In the genomic region with DNA sequence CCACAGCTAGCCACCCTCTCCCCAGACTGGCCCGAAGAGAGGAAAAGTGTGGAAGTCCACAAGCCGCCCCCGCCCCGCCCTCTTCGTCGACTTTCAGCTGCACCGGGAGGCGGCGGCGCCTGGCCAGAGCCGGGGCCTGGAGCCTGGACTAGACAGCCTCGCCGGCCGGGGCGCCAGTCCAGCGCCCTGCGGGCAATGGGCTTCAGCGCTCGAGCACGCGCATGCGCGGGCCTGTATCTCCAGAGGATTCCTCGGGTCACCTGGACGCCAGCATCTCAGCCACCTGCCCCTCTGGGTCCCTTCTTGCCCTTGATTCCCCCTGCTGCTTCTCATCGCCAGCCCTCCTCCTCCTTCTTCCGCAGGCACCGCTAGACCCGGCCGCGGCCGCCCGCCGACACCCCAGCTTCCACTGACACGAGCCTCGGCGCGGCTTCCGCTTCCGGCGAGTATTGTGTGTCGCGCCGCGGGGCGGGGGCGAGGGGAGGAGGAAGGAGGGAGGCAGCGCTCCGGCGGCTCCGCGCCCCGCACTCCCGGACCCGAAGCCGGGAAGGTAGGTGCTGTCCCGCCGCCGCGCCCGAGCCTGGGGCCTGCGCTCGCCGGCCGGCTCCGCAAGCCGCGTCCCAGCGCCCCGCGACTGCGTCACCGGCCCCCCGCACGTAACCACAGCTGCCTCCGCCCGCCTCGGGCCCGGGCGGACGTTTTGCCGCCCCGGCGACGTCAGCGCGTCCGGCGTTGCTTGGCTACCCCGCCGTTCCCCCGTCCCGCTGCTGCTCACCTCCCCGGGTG, we compare ENCODE assay signal across 1 cellular context.
TF ChIP-seq lines count a peak whose summit lies in the region.

A gene (plus strand): TSS at position 482 of the 786 bp plus-strand sequence. CDS start 2,391 bp downstream, outside the sequence.

TF ChIP-seq in HepG2, 621 proteins besides CTCF, POLR2A, EP300 and RAD21 (continued from another document and continues in another):
- TF ChIP-seq, protein P1, sequence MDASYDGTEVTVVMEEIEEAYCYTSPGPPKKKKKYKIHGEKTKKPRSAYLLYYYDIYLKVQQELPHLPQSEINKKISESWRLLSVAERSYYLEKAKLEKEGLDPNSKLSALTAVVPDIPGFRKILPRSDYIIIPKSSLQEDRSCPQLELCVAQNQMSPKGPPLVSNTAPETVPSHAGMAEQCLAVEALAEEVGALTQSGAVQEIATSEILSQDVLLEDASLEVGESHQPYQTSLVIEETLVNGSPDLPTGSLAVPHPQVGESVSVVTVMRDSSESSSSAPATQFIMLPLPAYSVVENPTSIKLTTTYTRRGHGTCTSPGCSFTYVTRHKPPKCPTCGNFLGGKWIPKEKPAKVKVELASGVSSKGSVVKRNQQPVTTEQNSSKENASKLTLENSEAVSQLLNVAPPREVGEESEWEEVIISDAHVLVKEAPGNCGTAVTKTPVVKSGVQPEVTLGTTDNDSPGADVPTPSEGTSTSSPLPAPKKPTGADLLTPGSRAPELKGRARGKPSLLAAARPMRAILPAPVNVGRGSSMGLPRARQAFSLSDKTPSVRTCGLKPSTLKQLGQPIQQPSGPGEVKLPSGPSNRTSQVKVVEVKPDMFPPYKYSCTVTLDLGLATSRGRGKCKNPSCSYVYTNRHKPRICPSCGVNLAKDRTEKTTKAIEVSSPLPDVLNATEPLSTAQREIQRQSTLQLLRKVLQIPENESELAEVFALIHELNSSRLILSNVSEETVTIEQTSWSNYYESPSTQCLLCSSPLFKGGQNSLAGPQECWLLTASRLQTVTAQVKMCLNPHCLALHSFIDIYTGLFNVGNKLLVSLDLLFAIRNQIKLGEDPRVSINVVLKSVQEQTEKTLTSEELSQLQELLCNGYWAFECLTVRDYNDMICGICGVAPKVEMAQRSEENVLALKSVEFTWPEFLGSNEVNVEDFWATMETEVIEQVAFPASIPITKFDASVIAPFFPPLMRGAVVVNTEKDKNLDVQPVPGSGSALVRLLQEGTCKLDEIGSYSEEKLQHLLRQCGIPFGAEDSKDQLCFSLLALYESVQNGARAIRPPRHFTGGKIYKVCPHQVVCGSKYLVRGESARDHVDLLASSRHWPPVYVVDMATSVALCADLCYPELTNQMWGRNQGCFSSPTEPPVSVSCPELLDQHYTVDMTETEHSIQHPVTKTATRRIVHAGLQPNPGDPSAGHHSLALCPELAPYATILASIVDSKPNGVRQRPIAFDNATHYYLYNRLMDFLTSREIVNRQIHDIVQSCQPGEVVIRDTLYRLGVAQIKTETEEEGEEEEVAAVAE (CRISPR knock-in tag; IDR thresholded peaks at IDR 0.05; ENCODE audit: borderline replicate concordance) = no peak
- TF ChIP-seq ZBTB7A (CRISPR knock-in tag; IDR thresholded peaks at IDR 0.05) (no peak), GATAD1 (CRISPR knock-in tag; IDR thresholded peaks at IDR 0.05) (peak; percentile 87), NR2F1 (CRISPR knock-in tag; IDR thresholded peaks at IDR 0.05) (no peak; a peak in 2 of 4 replicates), SP1 (IDR thresholded peaks at IDR 0.05) (no peak), SP1 (CRISPR knock-in tag; IDR thresholded peaks at IDR 0.05) (no peak; the same call in 1 of the 2 replicates), ZNF3 (CRISPR knock-in tag; IDR thresholded peaks at IDR 0.05) (no peak), KDM3A (CRISPR knock-in tag; IDR thresholded peaks at IDR 0.05; ENCODE audit: low read depth) (peak; percentile 61; the same call in 1 of the 2 replicates), SP140L (CRISPR knock-in tag; IDR thresholded peaks at IDR 0.05; ENCODE audit: borderline replicate concordance) (no peak), CENPT (CRISPR knock-in tag; IDR thresholded peaks at IDR 0.05; ENCODE audit: low read depth) (no peak), MTA3 (CRISPR knock-in tag; IDR thresholded peaks at IDR 0.05) (no peak), BCL6 (CRISPR knock-in tag; IDR thresholded peaks at IDR 0.05) (no peak; the same call in 1 of the 2 replicates), GLI4 (CRISPR knock-in tag; IDR thresholded peaks at IDR 0.05; ENCODE audit: borderline replicate concordance) (no peak; the same call in 1 of the 2 replicates), MIXL1 (CRISPR knock-in tag; IDR thresholded peaks at IDR 0.05) (no peak; the same call in 1 of the 2 replicates), SNAI1 (CRISPR knock-in tag; IDR thresholded peaks at IDR 0.05; ENCODE audit: borderline replicate concordance) (peak; percentile 60; the same call in 1 of the 2 replicates), NFYB (CRISPR knock-in tag; IDR thresholded peaks at IDR 0.05) (no peak), NR2F6 (IDR thresholded peaks at IDR 0.05) (no peak), NR2F6 (CRISPR knock-in tag; IDR thresholded peaks at IDR 0.05) (no peak; the same call in 1 of the 2 replicates), CBX2 (IDR thresholded peaks at IDR 0.05; ENCODE audit: low read depth, low read length) (no peak), CBX2 (CRISPR knock-in tag; IDR thresholded peaks at IDR 0.05; ENCODE audit: low read depth) (no peak), ZNF224 (CRISPR knock-in tag; IDR thresholded peaks at IDR 0.05) (no peak), ZNF333 (CRISPR knock-in tag; IDR thresholded peaks at IDR 0.05; ENCODE audit: borderline replicate concordance) (peak; percentile 77; the same call in 1 of the 2 replicates), ZNF468 (CRISPR knock-in tag; IDR thresholded peaks at IDR 0.05) (no peak), KAT7 (CRISPR knock-in tag; IDR thresholded peaks at IDR 0.05; ENCODE audit: borderline replicate concordance) (peak; percentile 72; the same call in 1 of the 2 replicates), HNF4G (IDR thresholded peaks at IDR 0.05; ENCODE audit: borderline replicate concordance, low read depth, low read length) (no peak), HNF4G (CRISPR knock-in tag; IDR thresholded peaks at IDR 0.05; ENCODE audit: borderline replicate concordance, low read depth) (peak; percentile 2; the same call in 1 of the 2 replicates), BORCS8-MEF2B (CRISPR knock-in tag; IDR thresholded peaks at IDR 0.05) (no peak), RFXAP (CRISPR knock-in tag; IDR thresholded peaks at IDR 0.05; ENCODE audit: borderline replicate concordance) (no peak; the same call in none of the 2 replicates), RFX1 (IDR thresholded peaks at IDR 0.05) (peak; percentile 88), KLF16 (CRISPR knock-in tag; IDR thresholded peaks at IDR 0.05) (no peak; a peak in 1 of 4 replicates)
- TF ChIP-seq, protein P2, sequence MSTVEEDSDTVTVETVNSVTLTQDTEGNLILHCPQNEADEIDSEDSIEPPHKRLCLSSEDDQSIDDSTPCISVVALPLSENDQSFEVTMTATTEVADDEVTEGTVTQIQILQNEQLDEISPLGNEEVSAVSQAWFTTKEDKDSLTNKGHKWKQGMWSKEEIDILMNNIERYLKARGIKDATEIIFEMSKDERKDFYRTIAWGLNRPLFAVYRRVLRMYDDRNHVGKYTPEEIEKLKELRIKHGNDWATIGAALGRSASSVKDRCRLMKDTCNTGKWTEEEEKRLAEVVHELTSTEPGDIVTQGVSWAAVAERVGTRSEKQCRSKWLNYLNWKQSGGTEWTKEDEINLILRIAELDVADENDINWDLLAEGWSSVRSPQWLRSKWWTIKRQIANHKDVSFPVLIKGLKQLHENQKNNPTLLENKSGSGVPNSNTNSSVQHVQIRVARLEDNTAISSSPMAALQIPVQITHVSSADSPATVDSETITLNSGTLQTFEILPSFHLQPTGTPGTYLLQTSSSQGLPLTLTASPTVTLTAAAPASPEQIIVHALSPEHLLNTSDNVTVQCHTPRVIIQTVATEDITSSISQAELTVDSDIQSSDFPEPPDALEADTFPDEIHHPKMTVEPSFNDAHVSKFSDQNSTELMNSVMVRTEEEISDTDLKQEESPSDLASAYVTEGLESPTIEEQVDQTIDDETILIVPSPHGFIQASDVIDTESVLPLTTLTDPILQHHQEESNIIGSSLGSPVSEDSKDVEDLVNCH (CRISPR knock-in tag; IDR thresholded peaks at IDR 0.05) = no peak
- TF ChIP-seq, protein P3, sequence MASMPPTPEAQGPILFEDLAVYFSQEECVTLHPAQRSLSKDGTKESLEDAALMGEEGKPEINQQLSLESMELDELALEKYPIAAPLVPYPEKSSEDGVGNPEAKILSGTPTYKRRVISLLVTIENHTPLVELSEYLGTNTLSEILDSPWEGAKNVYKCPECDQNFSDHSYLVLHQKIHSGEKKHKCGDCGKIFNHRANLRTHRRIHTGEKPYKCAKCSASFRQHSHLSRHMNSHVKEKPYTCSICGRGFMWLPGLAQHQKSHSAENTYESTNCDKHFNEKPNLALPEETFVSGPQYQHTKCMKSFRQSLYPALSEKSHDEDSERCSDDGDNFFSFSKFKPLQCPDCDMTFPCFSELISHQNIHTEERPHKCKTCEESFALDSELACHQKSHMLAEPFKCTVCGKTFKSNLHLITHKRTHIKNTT (CRISPR knock-in tag; IDR thresholded peaks at IDR 0.05) = 0 out of 2 replicates have a peak, but pooled peaks have one; percentile 13
- TF ChIP-seq, protein P4, sequence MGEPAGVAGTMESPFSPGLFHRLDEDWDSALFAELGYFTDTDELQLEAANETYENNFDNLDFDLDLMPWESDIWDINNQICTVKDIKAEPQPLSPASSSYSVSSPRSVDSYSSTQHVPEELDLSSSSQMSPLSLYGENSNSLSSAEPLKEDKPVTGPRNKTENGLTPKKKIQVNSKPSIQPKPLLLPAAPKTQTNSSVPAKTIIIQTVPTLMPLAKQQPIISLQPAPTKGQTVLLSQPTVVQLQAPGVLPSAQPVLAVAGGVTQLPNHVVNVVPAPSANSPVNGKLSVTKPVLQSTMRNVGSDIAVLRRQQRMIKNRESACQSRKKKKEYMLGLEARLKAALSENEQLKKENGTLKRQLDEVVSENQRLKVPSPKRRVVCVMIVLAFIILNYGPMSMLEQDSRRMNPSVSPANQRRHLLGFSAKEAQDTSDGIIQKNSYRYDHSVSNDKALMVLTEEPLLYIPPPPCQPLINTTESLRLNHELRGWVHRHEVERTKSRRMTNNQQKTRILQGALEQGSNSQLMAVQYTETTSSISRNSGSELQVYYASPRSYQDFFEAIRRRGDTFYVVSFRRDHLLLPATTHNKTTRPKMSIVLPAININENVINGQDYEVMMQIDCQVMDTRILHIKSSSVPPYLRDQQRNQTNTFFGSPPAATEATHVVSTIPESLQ (CRISPR knock-in tag; conservative IDR thresholded peaks at IDR 0.05) = no peak
- TF ChIP-seq, protein P5, sequence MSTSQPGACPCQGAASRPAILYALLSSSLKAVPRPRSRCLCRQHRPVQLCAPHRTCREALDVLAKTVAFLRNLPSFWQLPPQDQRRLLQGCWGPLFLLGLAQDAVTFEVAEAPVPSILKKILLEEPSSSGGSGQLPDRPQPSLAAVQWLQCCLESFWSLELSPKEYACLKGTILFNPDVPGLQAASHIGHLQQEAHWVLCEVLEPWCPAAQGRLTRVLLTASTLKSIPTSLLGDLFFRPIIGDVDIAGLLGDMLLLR (CRISPR knock-in tag; IDR thresholded peaks at IDR 0.05) = peak; percentile 42
- TF ChIP-seq, protein P6, sequence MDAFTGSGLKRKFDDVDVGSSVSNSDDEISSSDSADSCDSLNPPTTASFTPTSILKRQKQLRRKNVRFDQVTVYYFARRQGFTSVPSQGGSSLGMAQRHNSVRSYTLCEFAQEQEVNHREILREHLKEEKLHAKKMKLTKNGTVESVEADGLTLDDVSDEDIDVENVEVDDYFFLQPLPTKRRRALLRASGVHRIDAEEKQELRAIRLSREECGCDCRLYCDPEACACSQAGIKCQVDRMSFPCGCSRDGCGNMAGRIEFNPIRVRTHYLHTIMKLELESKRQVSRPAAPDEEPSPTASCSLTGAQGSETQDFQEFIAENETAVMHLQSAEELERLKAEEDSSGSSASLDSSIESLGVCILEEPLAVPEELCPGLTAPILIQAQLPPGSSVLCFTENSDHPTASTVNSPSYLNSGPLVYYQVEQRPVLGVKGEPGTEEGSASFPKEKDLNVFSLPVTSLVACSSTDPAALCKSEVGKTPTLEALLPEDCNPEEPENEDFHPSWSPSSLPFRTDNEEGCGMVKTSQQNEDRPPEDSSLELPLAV (CRISPR knock-in tag; conservative IDR thresholded peaks at IDR 0.05; ENCODE audit: low read depth) = no peak
- TF ChIP-seq, protein P7, sequence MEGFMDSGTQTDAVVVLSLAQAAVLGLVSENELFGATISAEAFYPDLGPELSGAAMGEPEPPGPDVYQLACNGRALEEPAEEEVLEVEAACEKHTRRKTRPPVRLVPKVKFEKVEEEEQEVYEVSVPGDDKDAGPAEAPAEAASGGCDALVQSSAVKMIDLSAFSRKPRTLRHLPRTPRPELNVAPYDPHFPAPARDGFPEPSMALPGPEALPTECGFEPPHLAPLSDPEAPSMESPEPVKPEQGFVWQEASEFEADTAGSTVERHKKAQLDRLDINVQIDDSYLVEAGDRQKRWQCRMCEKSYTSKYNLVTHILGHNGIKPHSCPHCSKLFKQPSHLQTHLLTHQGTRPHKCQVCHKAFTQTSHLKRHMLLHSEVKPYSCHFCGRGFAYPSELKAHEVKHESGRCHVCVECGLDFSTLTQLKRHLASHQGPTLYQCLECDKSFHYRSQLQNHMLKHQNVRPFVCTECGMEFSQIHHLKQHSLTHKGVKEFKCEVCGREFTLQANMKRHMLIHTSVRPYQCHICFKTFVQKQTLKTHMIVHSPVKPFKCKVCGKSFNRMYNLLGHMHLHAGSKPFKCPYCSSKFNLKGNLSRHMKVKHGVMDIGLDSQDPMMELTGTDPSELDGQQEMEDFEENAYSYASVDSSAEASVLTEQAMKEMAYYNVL (CRISPR knock-in tag; IDR thresholded peaks at IDR 0.05; ENCODE audit: borderline replicate concordance) = peak; percentile 17
- TF ChIP-seq, protein P8, sequence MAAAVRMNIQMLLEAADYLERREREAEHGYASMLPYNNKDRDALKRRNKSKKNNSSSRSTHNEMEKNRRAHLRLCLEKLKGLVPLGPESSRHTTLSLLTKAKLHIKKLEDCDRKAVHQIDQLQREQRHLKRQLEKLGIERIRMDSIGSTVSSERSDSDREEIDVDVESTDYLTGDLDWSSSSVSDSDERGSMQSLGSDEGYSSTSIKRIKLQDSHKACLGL (CRISPR knock-in tag; IDR thresholded peaks at IDR 0.05) = peak; percentile 76
- TF ChIP-seq, protein P9, sequence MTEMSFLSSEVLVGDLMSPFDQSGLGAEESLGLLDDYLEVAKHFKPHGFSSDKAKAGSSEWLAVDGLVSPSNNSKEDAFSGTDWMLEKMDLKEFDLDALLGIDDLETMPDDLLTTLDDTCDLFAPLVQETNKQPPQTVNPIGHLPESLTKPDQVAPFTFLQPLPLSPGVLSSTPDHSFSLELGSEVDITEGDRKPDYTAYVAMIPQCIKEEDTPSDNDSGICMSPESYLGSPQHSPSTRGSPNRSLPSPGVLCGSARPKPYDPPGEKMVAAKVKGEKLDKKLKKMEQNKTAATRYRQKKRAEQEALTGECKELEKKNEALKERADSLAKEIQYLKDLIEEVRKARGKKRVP (CRISPR knock-in tag; IDR thresholded peaks at IDR 0.05) = peak in 1 of 2 experiments; percentile 63; a peak in 2 of 4 replicates
- TF ChIP-seq, protein P10, sequence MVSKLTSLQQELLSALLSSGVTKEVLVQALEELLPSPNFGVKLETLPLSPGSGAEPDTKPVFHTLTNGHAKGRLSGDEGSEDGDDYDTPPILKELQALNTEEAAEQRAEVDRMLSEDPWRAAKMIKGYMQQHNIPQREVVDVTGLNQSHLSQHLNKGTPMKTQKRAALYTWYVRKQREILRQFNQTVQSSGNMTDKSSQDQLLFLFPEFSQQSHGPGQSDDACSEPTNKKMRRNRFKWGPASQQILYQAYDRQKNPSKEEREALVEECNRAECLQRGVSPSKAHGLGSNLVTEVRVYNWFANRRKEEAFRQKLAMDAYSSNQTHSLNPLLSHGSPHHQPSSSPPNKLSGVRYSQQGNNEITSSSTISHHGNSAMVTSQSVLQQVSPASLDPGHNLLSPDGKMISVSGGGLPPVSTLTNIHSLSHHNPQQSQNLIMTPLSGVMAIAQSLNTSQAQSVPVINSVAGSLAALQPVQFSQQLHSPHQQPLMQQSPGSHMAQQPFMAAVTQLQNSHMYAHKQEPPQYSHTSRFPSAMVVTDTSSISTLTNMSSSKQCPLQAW (CRISPR knock-in tag; IDR thresholded peaks at IDR 0.05) = peak; percentile 81
